In the genomic region with DNA sequence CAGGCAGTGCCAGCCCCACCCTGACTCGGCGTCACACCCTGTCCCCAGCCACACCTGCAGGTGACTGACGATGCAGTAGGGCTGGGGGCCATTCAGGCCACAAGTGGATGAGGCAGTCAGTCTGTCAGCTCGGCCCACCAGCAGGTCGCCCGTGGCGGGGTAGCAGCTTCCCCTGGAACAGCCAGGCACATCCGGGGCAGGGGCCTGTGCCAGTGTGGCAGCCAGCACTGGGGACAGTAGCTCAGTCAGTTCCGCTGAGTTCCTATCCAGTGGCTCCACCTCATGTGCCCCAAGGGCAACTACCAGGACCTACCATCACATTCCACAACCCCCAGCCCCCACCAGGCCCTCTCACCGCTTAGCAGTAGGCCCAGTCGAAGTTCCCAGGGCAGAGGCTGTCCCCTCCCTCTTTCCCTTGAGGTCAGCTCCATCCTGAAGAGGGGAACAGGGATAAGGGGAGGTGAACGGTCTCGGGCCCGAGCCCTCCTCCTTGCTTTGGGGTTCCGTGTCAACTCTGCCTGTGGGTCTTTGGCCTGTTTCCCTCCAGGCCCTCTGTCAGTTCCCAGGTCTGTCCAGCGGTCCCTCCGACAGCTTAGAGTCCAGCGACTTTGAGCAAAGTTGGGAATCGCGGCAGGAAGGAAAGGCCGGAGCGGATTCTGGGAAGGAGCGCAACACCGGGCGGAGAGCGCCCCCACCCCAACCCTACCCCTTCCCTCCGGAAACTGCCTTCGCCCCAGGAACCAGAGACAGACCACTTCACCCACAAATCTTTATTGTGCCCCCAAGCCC, we compare ENCODE assay signal across 8 cellular contexts. TPM values are rescaled to one million over a fixed set of nuclear protein-coding genes. Genes with fewer than 3 reads are reported as not detected.
A peak's percentile ranks its signal among the peaks of the same experiment; 100 is the strongest.
DNase-seq lines count a peak whose midpoint lies in the region; ATAC-seq, FAIRE-seq and TF ChIP-seq lines count a peak whose summit lies in the region.

A gene (minus strand): TSS at position 614 of the 789 bp plus-strand sequence. CDS start 183 bp downstream, at position 431.

- peaks cover 10% of the 10 kb centered on the region for H3K27me3 Mint-ChIP-seq in activated T-helper 2 cell treated with anti-CD3 and anti-CD28 coated beads, Interferon-gamma antibody, Interleukin-2, Interleukin-4, amounts not matched to agents 10 μg/mL and 5 μg/mL and 100 μg/mL, durations not matched to agents 14 hours and 24 hours and 36 hours (ENCODE audit: low read depth)
- peaks cover 33% of the 10 kb centered on the region for H3K27me3 Mint-ChIP-seq in activated T-cell treated with anti-CD3 and anti-CD28 coated beads, Interleukin-2, amount 50 U/mL, for 4 hours (ENCODE audit: low read depth)
- H3K27me3 Mint-ChIP-seq in immature natural killer cell (ENCODE audit: low read depth in 3 of 3), result peaks cover 1 to 9% (median 4%) of the 10 kb centered on the region in 3 donors

- TF ChIP-seq CTCF in PC-9 (conservative IDR thresholded peaks at IDR 0.05) (no peak), HepG2 (CRISPR knock-in tag; IDR thresholded peaks at IDR 0.05) (peak; percentile 60)

- no peaks in the 10 kb centered on the region for H3K27me3 ChIP-seq in PC-9 (ENCODE audit: insufficient read depth, low read depth)
- no peaks in the 10 kb centered on the region for H3K27me3 ChIP-seq in ectodermal cell (ENCODE audit: control insufficient read depth, insufficient read depth, low read length, poor library complexity, severe bottlenecking)
- no peaks in the 10 kb centered on the region for H3K27me3 ChIP-seq in HepG2 (ENCODE audit: control insufficient read depth in 1 of 2, insufficient read depth in 2 of 2, low read length in 2 of 2)
- peaks cover 0 to 2% of the 10 kb centered on the region in 2 donors for H3K27me3 ChIP-seq in stomach smooth muscle (ENCODE audit: control insufficient read depth in 1 of 2, insufficient read depth in 2 of 2, low read length in 2 of 2)

- H3K79me2 ChIP-seq in PC-9 (ENCODE audit: low read depth) (peaks cover 18% of the 10 kb centered on the region), HepG2 (ENCODE audit: insufficient read depth, low read length) (peaks cover 15% of the 10 kb centered on the region)

- peak; percentile 49; the same call in 1 of the 2 replicates for TF ChIP-seq RAD21 in HepG2 (CRISPR knock-in tag; IDR thresholded peaks at IDR 0.05)

- no peak within 1 kb of the TSS for H3K4me3 Mint-ChIP-seq in activated T-helper 2 cell treated with anti-CD3 and anti-CD28 coated beads, Interferon-gamma antibody, Interleukin-2, Interleukin-4, amounts not matched to agents 10 μg/mL and 5 μg/mL and 100 μg/mL, durations not matched to agents 14 hours and 24 hours and 36 hours (ENCODE audit: low read depth)
- no peak within 1 kb of the TSS for H3K4me3 Mint-ChIP-seq in activated T-cell treated with anti-CD3 and anti-CD28 coated beads, Interleukin-2, amount 50 U/mL, for 4 hours
- no peak within 1 kb of the TSS for H3K4me3 Mint-ChIP-seq in immature natural killer cell

- H3K4me3 ChIP-seq in PC-9 (peak within 1 kb of the TSS; percentile 78), ectodermal cell (ENCODE audit: insufficient read depth, low read depth, low read length) (peak within 1 kb of the TSS; percentile 64), HepG2 (replicated peaks in 1 of 3; ENCODE audit: insufficient read depth in 1 of 3, low read depth in 2 of 3, low read length in 3 of 3) (peak within 1 kb of the TSS; percentile 72 to 78 (median 77)), stomach smooth muscle (ENCODE audit: low read length in 2 of 2) (peak within 1 kb of the TSS; percentile 94 to 97)

- H3K4me2 ChIP-seq in PC-9, result peak within 1 kb of the TSS; percentile 99
- peak within 1 kb of the TSS; percentile 97 for H3K4me2 ChIP-seq in HepG2 (ENCODE audit: low read depth, low read length)

- peak within 1 kb of the TSS; percentile 92 for H3K27ac ChIP-seq in PC-9
- peak within 1 kb of the TSS; percentile 80 for H3K27ac ChIP-seq in ectodermal cell (ENCODE audit: insufficient read depth, low read depth, low read length, poor library complexity, severe bottlenecking)
- peak within 1 kb of the TSS; percentile 80 for H3K27ac ChIP-seq in HepG2 (ENCODE audit: extremely low read length, insufficient read depth, low read length)
- peak within 1 kb of the TSS; percentile 91 for H3K27ac ChIP-seq in stomach smooth muscle (ENCODE audit: low read length)

- H3K9ac ChIP-seq in HepG2 (ENCODE audit: insufficient read depth, low read depth, low read length), result peak within 1 kb of the TSS; percentile 75
- peak within 1 kb of the TSS; percentile 83 to 94 for H3K9ac ChIP-seq in stomach smooth muscle (ENCODE audit: low read length in 2 of 2)

- BruUV-seq in PC-9 (replicated peaks; lab: Mats Ljungman, UMichigan) (TSS peak; percentile 76), HepG2 (replicated peaks; lab: Mats Ljungman, UMichigan) (TSS peak; percentile 91)

- H3F3A ChIP-seq in PC-9 (ENCODE audit: insufficient read depth, low read depth), result peaks cover 22% of the 10 kb centered on the region

- H3K9me3 Mint-ChIP-seq in activated T-helper 2 cell treated with anti-CD3 and anti-CD28 coated beads, Interferon-gamma antibody, Interleukin-2, Interleukin-4, amounts not matched to agents 10 μg/mL and 5 μg/mL and 100 μg/mL, durations not matched to agents 14 hours and 24 hours and 36 hours, result no peaks in the 10 kb centered on the region
- H3K9me3 Mint-ChIP-seq in activated T-cell treated with anti-CD3 and anti-CD28 coated beads, Interleukin-2, amount 50 U/mL, for 4 hours, result no peaks in the 10 kb centered on the region
- peaks cover 0 to 1% (median 0%) of the 10 kb centered on the region in 6 donors for H3K9me3 Mint-ChIP-seq in immature natural killer cell

- H4K20me1 ChIP-seq in PC-9 (ENCODE audit: insufficient read depth) (no peaks in the 10 kb centered on the region), HepG2 (ENCODE audit: insufficient read depth, low read length) (no peaks in the 10 kb centered on the region)

- POLR2A ChIA-PET in PC-9 (lab: Charles Lee; ENCODE audit: unreplicated experiment), result interaction anchor here (0.5 to 0.8 kb wide), 7 partner anchors 12 to 699 kb away, joined by 3 to 35 read pairs (median 3); a partner anchor contains a TSS
- POLR2A ChIA-PET in HepG2 (lab: Yijun Ruan, JAX), result interaction anchor here (0.6 to 8.5 kb wide), 20 partner anchors 9 to 659 kb away, joined by 3 to 110 read pairs (median 5); a partner anchor contains a TSS

- intact Hi-C loops in PC-9 (cut with micrococcal nuclease; ENCODE audit: unreplicated experiment) (loop anchor here (1.0 kb wide), 2 partner anchors 12 to 38 kb away; a partner anchor contains a TSS), HepG2 (cut with micrococcal nuclease; ENCODE audit: unreplicated experiment) (loop anchor here (5.0 kb wide), 1 partner anchor 40 kb away; a partner anchor contains a TSS)
- intact Hi-C loops in activated T-helper 2 cell treated with anti-CD3 and anti-CD28 coated beads, Interferon-gamma antibody, Interleukin-2, Interleukin-4, amounts not matched to agents 10 μg/mL and 5 μg/mL and 100 μg/mL, durations not matched to agents 14 hours and 24 hours and 36 hours (cut with micrococcal nuclease), result no loop called here

- 4 to 5% methylated on average over 28 of the region's 28 CpGs for WGBS in ectodermal cell, 2 experiments
- 2% methylated on average over 19 of the region's 28 CpGs for WGBS in HepG2 (ENCODE audit: low lambda C conversion rate)

- in situ Hi-C loops in HepG2 (cut with HindIII; ENCODE audit: extremely low pct_ligation_motif_present, low pct_unique_long_range_greater_than_20kb), result no loop called here

- TF ChIP-seq EP300 in HepG2 (IDR thresholded peaks at IDR 0.05; ENCODE audit: low read depth in 2 of 2, low read length in 2 of 2), result no peak
- TF ChIP-seq EP300 in HepG2 (CRISPR knock-in tag; IDR thresholded peaks at IDR 0.05; ENCODE audit: borderline replicate concordance), result no peak

- peak; percentile 52 to 82; a peak in 2 of 4 replicates for TF ChIP-seq POLR2A in HepG2 (IDR thresholded peaks at IDR 0.05; ENCODE audit: insufficient read depth in 1 of 2, low read depth in 2 of 2, low read length in 2 of 2)

- H3K4me1 Mint-ChIP-seq in activated T-helper 2 cell treated with anti-CD3 and anti-CD28 coated beads, Interferon-gamma antibody, Interleukin-2, Interleukin-4, amounts not matched to agents 10 μg/mL and 5 μg/mL and 100 μg/mL, durations not matched to agents 14 hours and 24 hours and 36 hours (ENCODE audit: low read depth), result peaks cover 1% of the 10 kb centered on the region
- H3K4me1 Mint-ChIP-seq in activated T-cell treated with anti-CD3 and anti-CD28 coated beads, Interleukin-2, amount 50 U/mL, for 4 hours (ENCODE audit: low read depth), result no peaks in the 10 kb centered on the region
- no peaks in the 10 kb centered on the region for H3K4me1 Mint-ChIP-seq in immature natural killer cell

- DNase-seq in GM04503 (ENCODE audit: low read depth), result peak; percentile 69
- peak; percentile 82 to 89 for DNase-seq in PC-9
- peak; percentile 79 for DNase-seq in HepG2 (ENCODE audit: low spot score)
- no peak for DNase-seq in activated T-helper 2 cell treated with anti-CD3 and anti-CD28 coated beads, Interferon-gamma antibody, Interleukin-2, Interleukin-4, amounts not matched to agents 10 μg/mL and 5 μg/mL and 100 μg/mL, durations not matched to agents 14 hours and 24 hours and 36 hours (ENCODE audit: low spot score)
- no peak for DNase-seq in activated T-cell treated with anti-CD3 and anti-CD28 coated beads, Interleukin-2, amount 50 U/mL, for 4 hours
- no peak for DNase-seq in immature natural killer cell

- no peaks in the 10 kb centered on the region for H3K36me3 ChIP-seq in PC-9 (ENCODE audit: low read depth)
- H3K36me3 ChIP-seq in ectodermal cell (ENCODE audit: control insufficient read depth, insufficient read depth, low read length), result no peaks in the 10 kb centered on the region
- peaks cover 5 to 10% of the 10 kb centered on the region in 2 experiments; a peak in 2 of 5 replicates for H3K36me3 ChIP-seq in HepG2 (replicated peaks in 1 of 2; ENCODE audit: control insufficient read depth in 1 of 2, insufficient read depth in 2 of 2, low read length in 2 of 2)
- peaks cover 26 to 27% of the 10 kb centered on the region in 2 donors for H3K36me3 ChIP-seq in stomach smooth muscle (ENCODE audit: control insufficient read depth in 2 of 2, insufficient read depth in 2 of 2, low read length in 2 of 2)

- peak; percentile 69 for ATAC-seq in HepG2
- ATAC-seq in activated T-cell treated with anti-CD3 and anti-CD28 coated beads, Interleukin-2, amount 50 U/mL, for 4 hours, result no peak

- H3K4me1 ChIP-seq in PC-9 (replicated peaks; ENCODE audit: insufficient read depth) (peaks cover 19% of the 10 kb centered on the region), ectodermal cell (ENCODE audit: control insufficient read depth, insufficient read depth, low read length) (peaks cover 4% of the 10 kb centered on the region), HepG2 (ENCODE audit: insufficient read depth, low read length) (peaks cover 39% of the 10 kb centered on the region), stomach smooth muscle (ENCODE audit: control insufficient read depth, insufficient read depth, low read length) (peaks cover 37% of the 10 kb centered on the region)

- no peaks in the 10 kb centered on the region for H3K36me3 Mint-ChIP-seq in activated T-helper 2 cell treated with anti-CD3 and anti-CD28 coated beads, Interferon-gamma antibody, Interleukin-2, Interleukin-4, amounts not matched to agents 10 μg/mL and 5 μg/mL and 100 μg/mL, durations not matched to agents 14 hours and 24 hours and 36 hours (ENCODE audit: low read depth)
- H3K36me3 Mint-ChIP-seq in activated T-cell treated with anti-CD3 and anti-CD28 coated beads, Interleukin-2, amount 50 U/mL, for 4 hours (ENCODE audit: insufficient read depth), result no peaks in the 10 kb centered on the region
- no peaks in the 10 kb centered on the region for H3K36me3 Mint-ChIP-seq in immature natural killer cell

- H3K9me3 ChIP-seq in PC-9 (ENCODE audit: insufficient read depth, low read depth), result no peaks in the 10 kb centered on the region
- no peaks in the 10 kb centered on the region for H3K9me3 ChIP-seq in ectodermal cell (ENCODE audit: control insufficient read depth, low read length)
- H3K9me3 ChIP-seq in HepG2 (ENCODE audit: low read length), result no peaks in the 10 kb centered on the region
- no peaks in the 10 kb centered on the region for H3K9me3 ChIP-seq in stomach smooth muscle (ENCODE audit: control insufficient read depth in 2 of 2, low read length in 2 of 2)

- H2AFZ ChIP-seq in PC-9, result peak within 1 kb of the TSS; percentile 97
- H2AFZ ChIP-seq in HepG2 (ENCODE audit: low read length), result peak within 1 kb of the TSS; percentile 99

- CTCF ChIA-PET in PC-9 (lab: Charles Lee), result interaction anchor here (0.6 to 1.0 kb wide), 4 partner anchors 38 to 286 kb away, joined by 3 to 6 read pairs (median 5); no protein-coding TSS in a partner anchor
- CTCF ChIA-PET in HepG2 (lab: Yijun Ruan, JAX; ENCODE audit: low intra/inter-chr PET ratio, low total read pairs), result no interaction called here

- peak; percentile 75 for FAIRE-seq in HepG2 (lab: Jason Lieb, UNC)

- no peaks in the 10 kb centered on the region for H3K9me2 ChIP-seq in PC-9 (ENCODE audit: insufficient read depth)

- no peak within 1 kb of the TSS for H3K27ac Mint-ChIP-seq in activated T-helper 2 cell treated with anti-CD3 and anti-CD28 coated beads, Interferon-gamma antibody, Interleukin-2, Interleukin-4, amounts not matched to agents 10 μg/mL and 5 μg/mL and 100 μg/mL, durations not matched to agents 14 hours and 24 hours and 36 hours
- no peak within 1 kb of the TSS for H3K27ac Mint-ChIP-seq in immature natural killer cell

RNA-seq across cellular contexts. Expression of the gene that starts here (rescaled TPM):
- total RNA-seq in PC-9 (2021), result 230 and 238 TPM in 2 replicates
- polyA plus RNA-seq in ectodermal cell (2013, experiment 1 of 4), result 163 TPM
- polyA plus RNA-seq in ectodermal cell (2013, experiment 2 of 4), result 198 TPM
- polyA plus RNA-seq in ectodermal cell (2013, experiment 3 of 4), result 153 TPM
- 201 TPM for polyA plus RNA-seq in ectodermal cell (2013, experiment 4 of 4)
- total RNA-seq in HepG2 (2016; rRNA removed; fragmentation: Illumina TruSeq; extraction: Trizol), result 67.9 and 208 TPM in 2 replicates
- 13.5 and 15.2 TPM in 2 replicates for total RNA-seq in HepG2 (2016; cell fraction: cytosol; rRNA removed; fragmentation: Illumina TruSeq; extraction: Trizol; ENCODE audit: low read depth)
- total RNA-seq in HepG2 (2016; cell fraction: insoluble cytoplasmic fraction; rRNA removed; fragmentation: Illumina TruSeq; extraction: Trizol), result 56.7 and 217 TPM in 2 replicates
- total RNA-seq in HepG2 (2016; cell fraction: membrane; rRNA removed; fragmentation: Illumina TruSeq; extraction: Trizol), result 16.6 and 17.9 TPM in 2 replicates
- total RNA-seq in HepG2 (2016; cell fraction: nucleus; rRNA removed; fragmentation: Illumina TruSeq; extraction: Trizol), result 198 and 230 TPM in 2 replicates
- 443 and 619 TPM in 2 replicates for polyA plus RNA-seq in HepG2 (2011; rRNA removed)
- polyA plus RNA-seq in HepG2 (2011; cell fraction: cytosol; rRNA removed), result 165 and 171 TPM in 2 replicates
- 2,056 and 2,231 TPM in 2 replicates for polyA plus RNA-seq in HepG2 (2011; cell fraction: nucleus; rRNA removed)
- polyA plus RNA-seq in HepG2 (2012), result 234 and 362 TPM in 2 replicates
- 7.4 and 10.4 TPM in 2 replicates for polyA plus RNA-seq in HepG2 (2016; cell fraction: cytosol; fragmentation: Illumina TruSeq; extraction: Trizol; ENCODE audit: low read depth)
- 45.9 and 61.9 TPM in 2 replicates for polyA plus RNA-seq in HepG2 (2016; cell fraction: insoluble cytoplasmic fraction; fragmentation: Illumina TruSeq; extraction: Trizol; ENCODE audit: low read depth)
- polyA plus RNA-seq in HepG2 (2016; cell fraction: membrane; fragmentation: Illumina TruSeq; extraction: Trizol; ENCODE audit: low read depth), result 9.9 and 13.5 TPM in 2 replicates
- 423 and 430 TPM in 2 replicates for polyA plus RNA-seq in HepG2 (2016; cell fraction: nucleus; fragmentation: Illumina TruSeq; extraction: Trizol; ENCODE audit: insufficient read depth, low read depth)
- polyA minus RNA-seq in HepG2 (2011; rRNA and poly(A)+ RNA removed; ENCODE audit: low replicate concordance), result 13.3 and 724 TPM in 2 replicates
- polyA minus RNA-seq in HepG2 (2011; cell fraction: cytosol; rRNA and poly(A)+ RNA removed), result 108 and 211 TPM in 2 replicates
- 147 and 217 TPM in 2 replicates for polyA minus RNA-seq in HepG2 (2011; cell fraction: nucleus; rRNA and poly(A)+ RNA removed)
- 0.34 TPM in 1 of 2 replicates, not detected in the other for total RNA-seq in activated T-helper 2 cell treated with anti-CD3 and anti-CD28 coated beads, Interferon-gamma antibody, Interleukin-2, Interleukin-4, amounts not matched to agents 10 μg/mL and 5 μg/mL and 100 μg/mL, durations not matched to agents 14 hours and 24 hours and 36 hours
- total RNA-seq in activated T-cell treated with anti-CD3 and anti-CD28 coated beads, Interleukin-2, amount 50 U/mL, for 4 hours, result 1 to 10 TPM; 1.6 to 2.4 (median 2.0) TPM
- not detected for polyA plus RNA-seq in immature natural killer cell

Comparison
In these comparisons a context has a peak if more than half of its experiments do, and no peak if none do; other contexts are left out.
1. RNA of the gene that starts here (total RNA-seq): 230 to 238 TPM in PC-9 and 13.5 to 230 TPM in HepG2; 1.6 to 2.4 TPM in activated T-cell treated with anti-CD3 and anti-CD28 coated beads, Interleukin-2, amount 50 U/mL, for 4 hours and 0.34 TPM in activated T-helper 2 cell treated with anti-CD3 and anti-CD28 coated beads, Interferon-gamma antibody, Interleukin-2, Interleukin-4, amounts not matched to agents 10 μg/mL and 5 μg/mL and 100 μg/mL, durations not matched to agents 14 hours and 24 hours and 36 hours; every median in the first group is over 4 times any median in the second.
2. RNA of the gene that starts here (polyA plus RNA-seq): 7.4 to 2,231 TPM in HepG2; not detected in immature natural killer cell; every median in the first group is over 4 times any median in the second.
3. DNase-seq: peak in GM04503 (single experiment), PC-9 (2 of 2) and HepG2 (single experiment); none in activated T-helper 2 cell treated with anti-CD3 and anti-CD28 coated beads, Interferon-gamma antibody, Interleukin-2, Interleukin-4, amounts not matched to agents 10 μg/mL and 5 μg/mL and 100 μg/mL, durations not matched to agents 14 hours and 24 hours and 36 hours (single experiment), activated T-cell treated with anti-CD3 and anti-CD28 coated beads, Interleukin-2, amount 50 U/mL, for 4 hours (single experiment) and immature natural killer cell (0 of 3).
4. Peak in every context shown above with its lines, with median percentiles within 50 percentile points of each other: H3K27ac ChIP-seq and H3K4me3 ChIP-seq.